In genomic region chr2:157628282-157628531, GRCh38 we compare ENCODE assay signal across 8 cellular contexts. TPM values are rescaled to one million over a fixed set of nuclear protein-coding genes. Genes with fewer than 3 reads are reported as not detected.
DNase-seq lines count a peak whose midpoint lies in the region; ATAC-seq and TF ChIP-seq lines count a peak whose summit lies in the region.

No MANE protein-coding gene starts in this region.

- H3K9me3 ChIP-seq in psoas muscle: no peaks in the 10 kb centered on the region

- intact Hi-C loops in psoas muscle (cut with DNase I): loop anchor here in 1 of 2 donors (10.0 kb wide), 1 partner anchor 377 kb away; no protein-coding TSS in a partner anchor

- H3K4me3 ChIP-seq in BJ (ENCODE audit: low read depth, low read length) (peak overlapping the region; percentile 40), fibroblast of the aortic adventitia (ENCODE audit: low read depth, low read length) (peak overlapping the region; percentile 48), psoas muscle (peak overlapping the region; percentile 77)

- no peak for TF ChIP-seq CTCF in BJ (IDR thresholded peaks at IDR 0.05; ENCODE audit: insufficient read depth, low read depth, low read length)
- TF ChIP-seq CTCF in fibroblast of the aortic adventitia (IDR thresholded peaks at IDR 0.05; ENCODE audit: insufficient read depth, low read length): no peak
- no peak for TF ChIP-seq CTCF in psoas muscle (IDR thresholded peaks at IDR 0.05)
- TF ChIP-seq CTCF in GM13976 (IDR thresholded peaks at IDR 0.05; ENCODE audit: borderline replicate concordance, control extremely low read depth, extremely low read depth, insufficient read depth, missing control alignments): no peak

- ATAC-seq in GM21576 (IDR thresholded peaks at IDR 0.05; ENCODE audit: unreplicated experiment) (peak; percentile 9), SK-N-SH treated with all-trans-retinoic acid at 6 μM for 48 hours (peak; percentile 18; the same call in 2 of the 3 replicates), psoas muscle (peak in 1 of 4 donors; percentile 4)

- no peaks in the 10 kb centered on the region for H3K36me3 ChIP-seq in BJ (ENCODE audit: control insufficient read depth, insufficient read depth, low read length)
- no peaks in the 10 kb centered on the region for H3K36me3 ChIP-seq in psoas muscle (ENCODE audit: insufficient read depth in 1 of 2, low read depth in 1 of 2)

- 0 to 2% (median 1%) methylated on average over 14 to 16 of the region's 16 CpGs for WGBS in psoas muscle, 3 donors

- H3K4me1 ChIP-seq in psoas muscle: no peaks in the 10 kb centered on the region

- POLR2A ChIA-PET in BJ (lab: Charles Lee): interaction anchor here (0.6 kb wide), 1 partner anchor 326 kb away, joined by 3 read pairs; no protein-coding TSS in a partner anchor

- in situ Hi-C loops in GM13976 (cut with MboI; ENCODE audit: low sequenced_read_pairs, unreplicated experiment): no loop called here

- CTCF ChIA-PET in BJ (lab: Yijun Ruan, JAX): interaction anchor here (0.6 to 1.8 kb wide), 8 partner anchors 10 to 326 kb away, joined by 3 to 6 read pairs (median 3); no protein-coding TSS in a partner anchor

- H3K27ac ChIP-seq in psoas muscle: no peak overlapping the region

- peaks cover 5% of the 10 kb centered on the region for H3K27me3 ChIP-seq in BJ (ENCODE audit: control insufficient read depth, insufficient read depth, low read length)
- H3K27me3 ChIP-seq in psoas muscle (ENCODE audit: insufficient read depth in 3 of 3, low read length in 2 of 3): peaks cover 0 to 6% (median 2%) of the 10 kb centered on the region in 3 donors

- no peak for DNase-seq in BJ (ENCODE audit: low read depth)
- no peak for DNase-seq in fibroblast of the aortic adventitia (ENCODE audit: low read depth)
- DNase-seq in psoas muscle: no peak
- DNase-seq in GM13976 (ENCODE audit: low spot score): no peak
- DNase-seq in SW 1271 (lab: John Stamatoyannopoulos, UW): no peak
- no peak for DNase-seq in mesenteric fat pad (ENCODE audit: low spot score)

TF ChIP-seq in SK-N-SH treated with all-trans-retinoic acid at 6 μM for 48 hours, 23 proteins besides CTCF, POLR2A, EP300 and RAD21:
- TF ChIP-seq POU6F1 (CRISPR knock-in tag; IDR thresholded peaks at IDR 0.05; ENCODE audit: borderline replicate concordance, low read depth): no peak
- TF ChIP-seq TCF4 (CRISPR knock-in tag; IDR thresholded peaks at IDR 0.05; ENCODE audit: borderline replicate concordance): no peak
- no peak for TF ChIP-seq GLIS3 (CRISPR knock-in tag; IDR thresholded peaks at IDR 0.05)
- no peak for TF ChIP-seq PATZ1 (CRISPR knock-in tag; IDR thresholded peaks at IDR 0.05; ENCODE audit: borderline replicate concordance)
- TF ChIP-seq ZNF70 (CRISPR knock-in tag; IDR thresholded peaks at IDR 0.05): no peak
- TF ChIP-seq ZC3H10 (CRISPR knock-in tag; IDR thresholded peaks at IDR 0.05): no peak
- no peak for TF ChIP-seq SNAI2 (CRISPR knock-in tag; IDR thresholded peaks at IDR 0.05)

RNA-seq across cellular contexts. Expression of gene ACVR1C, which starts 0.5 kb away (rescaled TPM):
- polyA plus RNA-seq in BJ (2011; rRNA removed): 0.01 and 0.04 TPM in 2 replicates
- polyA minus RNA-seq in BJ (2011; rRNA and poly(A)+ RNA removed): 0.10 TPM in 1 of 2 replicates, not detected in the other
- total RNA-seq in fibroblast of the aortic adventitia (ENCODE audit: low replicate concordance): 0.63 and 1.2 TPM in 2 replicates
- total RNA-seq in psoas muscle: 1 to 10 TPM; 1.1 to 1.9 (median 1.5) TPM
- polyA plus RNA-seq in psoas muscle: under 1 TPM; 0.13 to 0.77 (median 0.34) TPM
- 44.9 TPM for total RNA-seq in mesenteric fat pad

Comparison
In these comparisons a context has a peak if more than half of its experiments do, and no peak if none do; other contexts are left out.
1. RNA of gene ACVR1C, which starts 0.5 kb away (total RNA-seq): 44.9 TPM in mesenteric fat pad (single experiment); 1.1 to 1.9 TPM in psoas muscle and 0.63 to 1.2 TPM in fibroblast of the aortic adventitia; every median in the first group is over 10 times any median in the second.
2. Peak in every context shown above with its lines, with median percentiles within 50 percentile points of each other: H3K4me3 ChIP-seq.